Comparison of ENCODE assay signal across 8 cellular contexts in genomic region chr21:15437873-15438272, GRCh38.
DNase-seq lines count a peak whose midpoint lies in the region; ATAC-seq and TF ChIP-seq lines count a peak whose summit lies in the region.

No MANE protein-coding gene starts in this region.

- no peaks in the 10 kb centered on the region for H3K27me3 Mint-ChIP-seq in H9 (ENCODE audit: low read depth)

- H3K56ac ChIP-seq in H9 (ENCODE audit: insufficient read length, low read depth, low read length), result no peak overlapping the region

- H3K4me1 Mint-ChIP-seq in H9, result peaks cover 29 to 31% of the 10 kb centered on the region in 2 experiments

- no peak overlapping the region for H2BK20ac ChIP-seq in H9 (ENCODE audit: low read depth, low read length, poor library complexity, severe bottlenecking)

- H3K9me3 ChIP-seq in H9 (ENCODE audit: control insufficient read depth, low read depth, low read length), result no peaks in the 10 kb centered on the region

- TF ChIP-seq CTCF in H9 (conservative IDR thresholded peaks at IDR 0.05), result no peak

- H2BK120ac ChIP-seq in H9 (ENCODE audit: low read depth, low read length, poor library complexity, severe bottlenecking), result no peak overlapping the region

- H3K18ac ChIP-seq in H9 (ENCODE audit: insufficient read length, low read depth, low read length), result no peak overlapping the region

- H3K4me1 ChIP-seq in H9 (ENCODE audit: insufficient read depth, low read length), result peaks cover 5% of the 10 kb centered on the region; the same call in 1 of the 2 replicates

- H3K23ac ChIP-seq in H9 (ENCODE audit: insufficient read length, low read depth, low read length), result no peak overlapping the region

- peaks cover 0 to 8% (median 2%) of the 10 kb centered on the region in 3 experiments; a peak in 6 of 7 replicates for H3K36me3 Mint-ChIP-seq in H9 (ENCODE audit: insufficient read depth in 1 of 3, low read depth in 3 of 3)

- peak overlapping the region; percentile 92 for H2AFZ ChIP-seq in H9 (ENCODE audit: low read length)

- DNase-seq in H9 (no peak), M059J (ENCODE audit: low read depth) (peak; percentile 76), kidney glomerular epithelial cell (lab: John Stamatoyannopoulos, UW) (peak; percentile 43), NCI-H2227 (lab: John Stamatoyannopoulos, UW; ENCODE audit: unreplicated experiment) (no peak), SHP77 treated with DMSO at 0.1 percent for 48 hours (lab: John Stamatoyannopoulos, UW) (no peak), DMS79 treated with DMSO at 0.1 percent for 48 hours (lab: John Stamatoyannopoulos, UW) (no peak), NCI-H2171 (lab: John Stamatoyannopoulos, UW) (no peak)

- H4K20me1 ChIP-seq in H9 (ENCODE audit: control insufficient read depth, insufficient read depth, insufficient read length), result no peaks in the 10 kb centered on the region

- H4K8ac ChIP-seq in H9 (replicated peaks; ENCODE audit: insufficient read length, low read depth, low read length), result no peak overlapping the region

- no peak overlapping the region for H2AK5ac ChIP-seq in H9 (ENCODE audit: insufficient read length, low read length)

- peak; percentile 91 for ATAC-seq in GM18858 (IDR thresholded peaks at IDR 0.05; ENCODE audit: unreplicated experiment)

- no peak overlapping the region for H3K14ac ChIP-seq in H9 (ENCODE audit: insufficient read depth, low read length)

- H3K23me2 ChIP-seq in H9 (ENCODE audit: insufficient read length, low read depth, low read length, poor library complexity, severe bottlenecking), result no peaks in the 10 kb centered on the region

- H3K79me2 ChIP-seq in H9 (ENCODE audit: insufficient read depth, low read length), result no peaks in the 10 kb centered on the region

- H3K4me3 Mint-ChIP-seq in H9, result no peak overlapping the region

- H3K4me2 ChIP-seq in H9 (ENCODE audit: insufficient read depth, insufficient read length, low read length), result no peak overlapping the region

- no CpG with 5 or more reads among the region's 2 CpGs for WGBS in H9 (ENCODE audit: extremely low coverage, insufficient read length, low lambda C conversion rate)

- no peak overlapping the region for H4K5ac ChIP-seq in H9 (ENCODE audit: insufficient read length, low read depth, low read length)

- no peak overlapping the region for H2BK12ac ChIP-seq in H9 (ENCODE audit: insufficient read length, low read depth, low read length)

- no peaks in the 10 kb centered on the region for H3K79me1 ChIP-seq in H9 (ENCODE audit: insufficient read depth, low read depth, low read length, poor library complexity, severe bottlenecking)

- no peak overlapping the region for H3K4ac ChIP-seq in H9 (ENCODE audit: low read depth, low read length)

- no peaks in the 10 kb centered on the region for H3K27me3 ChIP-seq in H9 (ENCODE audit: insufficient read depth, low read length)

- no peak overlapping the region for H2BK5ac ChIP-seq in H9 (ENCODE audit: insufficient read length, low read length)

- no peak overlapping the region for H4K91ac ChIP-seq in H9 (ENCODE audit: insufficient read length, low read depth, low read length)

- H3K27ac Mint-ChIP-seq in H9, result no peak overlapping the region; a peak in 1 of 7 replicates

- peaks cover 8 to 10% of the 10 kb centered on the region in 2 experiments; a peak in 4 of 5 replicates for H3K9me3 Mint-ChIP-seq in H9

- H3T11ph ChIP-seq in H9 (ENCODE audit: low read length), result no peak overlapping the region

- H3K9ac ChIP-seq in H9 (ENCODE audit: extremely low read depth, insufficient read length, low read length), result no peak overlapping the region

- no peak overlapping the region for H3K27ac ChIP-seq in H9 (ENCODE audit: insufficient read length, low read depth, low read length)

- no peak overlapping the region for H2BK15ac ChIP-seq in H9 (ENCODE audit: low read depth, low read length)

Comparison
In these comparisons a context has a peak if more than half of its experiments do, and no peak if none do; other contexts are left out.
1. DNase-seq: peak in M059J (single experiment) and kidney glomerular epithelial cell (single experiment); none in H9 (single experiment), NCI-H2227 (single experiment), SHP77 treated with DMSO at 0.1 percent for 48 hours (single experiment), DMS79 treated with DMSO at 0.1 percent for 48 hours (single experiment) and NCI-H2171 (single experiment).